In genomic region chr3:46496745-46497555, GRCh38 we compare ENCODE assay signal across 9 cellular contexts. TPM values are rescaled to one million over a fixed set of nuclear protein-coding genes. Genes with fewer than 3 reads are reported as not detected.
DNase-seq lines count a peak whose midpoint lies in the region; ATAC-seq and TF ChIP-seq lines count a peak whose summit lies in the region.
"Had no signal": no experiment of that assay in that cellular context is flagged by ENCODE, and none has a peak within 500 bp of the region (broad histone marks: within the 10 kb centered on the region; RNA-seq: fewer than 3 reads in every experiment).

No MANE protein-coding gene starts in this region.

- ATAC-seq in heart left ventricle (peak in 1 of 4 donors; percentile 12), left ventricle myocardium superior (no peak), GM18502 (IDR thresholded peaks at IDR 0.05; ENCODE audit: poor library complexity, unreplicated experiment) (no peak), HG02852 (IDR thresholded peaks at IDR 0.05; ENCODE audit: unreplicated experiment) (no peak)

- TF ChIP-seq POLR2A in heart left ventricle (IDR thresholded peaks at IDR 0.05), result no peak

- H3K4me1 ChIP-seq in heart left ventricle, result peaks cover 0 to 25% (median 5%) of the 10 kb centered on the region in 12 donors

- no peak overlapping the region for H3K4me3 Mint-ChIP-seq in endothelial cell (ENCODE audit: unreplicated experiment)

- H3K27me3 Mint-ChIP-seq in endothelial cell (ENCODE audit: unreplicated experiment), result no peaks in the 10 kb centered on the region

- no peak overlapping the region for H3K27ac Mint-ChIP-seq in endothelial cell (ENCODE audit: unreplicated experiment)

- H3K4me3 ChIP-seq in heart left ventricle (no peak overlapping the region), WERI-Rb-1 (ENCODE audit: low read depth, low read length) (no peak overlapping the region)
- H3K4me3 ChIP-seq: thoracic aorta had no signal

- no peaks in the 10 kb centered on the region for H3K36me3 Mint-ChIP-seq in endothelial cell (ENCODE audit: low read depth, unreplicated experiment)

- DNase-seq in heart left ventricle (no peak), left ventricle myocardium superior (no peak), WERI-Rb-1 (peak; percentile 58), endothelial cell (ENCODE audit: low spot score) (peak; percentile 39), epidermal melanocyte (ENCODE audit: insufficient read length, low spot score) (no peak)
- DNase-seq in stimulated activated CD8-positive, alpha-beta memory T cell treated with anti-CD3 and anti-CD28 coated beads, Interleukin-12 subunit alpha, Interleukin-12 subunit beta, amount 100 ng/mL, for 4 hours (ENCODE audit: low read depth), result peak; percentile 11

- no peak overlapping the region for H3K27ac ChIP-seq in heart left ventricle
- H3K27ac ChIP-seq in WERI-Rb-1, result no peak overlapping the region
- H3K27ac ChIP-seq: thoracic aorta had no signal

- H3K27me3 ChIP-seq in heart left ventricle (no peaks in the 10 kb centered on the region), WERI-Rb-1 (ENCODE audit: insufficient read depth, low read depth, severe bottlenecking) (no peaks in the 10 kb centered on the region)

- H3K9me3 Mint-ChIP-seq in endothelial cell (ENCODE audit: unreplicated experiment), result no peaks in the 10 kb centered on the region

- peaks cover 27% of the 10 kb centered on the region for H3K4me1 Mint-ChIP-seq in endothelial cell (ENCODE audit: unreplicated experiment)

- H3K9me3 ChIP-seq in heart left ventricle, result no peaks in the 10 kb centered on the region
- no peaks in the 10 kb centered on the region for H3K9me3 ChIP-seq in WERI-Rb-1 (ENCODE audit: severe bottlenecking)
- H3K9me3 ChIP-seq: thoracic aorta had no signal

- H3K36me3 ChIP-seq in heart left ventricle (no peaks in the 10 kb centered on the region), WERI-Rb-1 (no peaks in the 10 kb centered on the region)
- H3K36me3 ChIP-seq: thoracic aorta had no signal

- peak in 8 of 12 donors; percentile 8 to 38 (median 24) for TF ChIP-seq CTCF in heart left ventricle (IDR thresholded peaks at IDR 0.05)
- TF ChIP-seq CTCF in WERI-Rb-1 (IDR thresholded peaks at IDR 0.05; ENCODE audit: low read depth, low read length), result peak; percentile 47
- peak; percentile 31 for TF ChIP-seq CTCF in endothelial cell (IDR thresholded peaks at IDR 0.05; ENCODE audit: unreplicated experiment)

- 55 to 66% (median 64%) methylated on average over 9 of the region's 9 CpGs for WGBS in heart left ventricle, 4 donors

- intact Hi-C loops in heart left ventricle (cut with DNase I), result loop anchor here in 1 of 10 donors (5.0 kb wide), 1 partner anchor 55 kb away; no protein-coding TSS in a partner anchor
- intact Hi-C loops in left ventricle myocardium superior (cut with micrococcal nuclease), result loop anchor here (10.0 kb wide), 1 partner anchor 48 kb away; no protein-coding TSS in a partner anchor

RNA-seq across cellular contexts. Expression of gene RTP3, which starts 0.8 kb away (rescaled TPM):
- not detected for total RNA-seq in heart left ventricle
- polyA plus RNA-seq in heart left ventricle, result not detected
- total RNA-seq in left ventricle myocardium superior, result not detected
- not detected for total RNA-seq in endothelial cell (ENCODE audit: unreplicated experiment)
- total RNA-seq: thoracic aorta had no signal

RNA-seq across cellular contexts. Expression of gene LTF, which starts 32.2 kb away (rescaled TPM):
- 10 to 100 TPM in 1 of 9 donors, 1 to 10 TPM in 8; 2.5 to 10.6 (median 3.1) TPM for total RNA-seq in heart left ventricle
- 1 to 10 TPM; 1.6 to 3.0 TPM for polyA plus RNA-seq in heart left ventricle
- 3.7 TPM for total RNA-seq in left ventricle myocardium superior
- total RNA-seq in endothelial cell (ENCODE audit: unreplicated experiment), result not detected

Comparison
In these comparisons a context has a peak if more than half of its experiments do, and no peak if none do; other contexts are left out.
1. DNase-seq: peak in WERI-Rb-1 (single experiment), endothelial cell (single experiment) and stimulated activated CD8-positive, alpha-beta memory T cell treated with anti-CD3 and anti-CD28 coated beads, Interleukin-12 subunit alpha, Interleukin-12 subunit beta, amount 100 ng/mL, for 4 hours (single experiment); none in heart left ventricle (0 of 5), left ventricle myocardium superior (single experiment) and epidermal melanocyte (single experiment).
2. Peak in every context shown above with its lines, with median percentiles within 50 percentile points of each other: CTCF ChIP-seq.